ENCODE assay signal across 33 cellular contexts in the genomic region with DNA sequence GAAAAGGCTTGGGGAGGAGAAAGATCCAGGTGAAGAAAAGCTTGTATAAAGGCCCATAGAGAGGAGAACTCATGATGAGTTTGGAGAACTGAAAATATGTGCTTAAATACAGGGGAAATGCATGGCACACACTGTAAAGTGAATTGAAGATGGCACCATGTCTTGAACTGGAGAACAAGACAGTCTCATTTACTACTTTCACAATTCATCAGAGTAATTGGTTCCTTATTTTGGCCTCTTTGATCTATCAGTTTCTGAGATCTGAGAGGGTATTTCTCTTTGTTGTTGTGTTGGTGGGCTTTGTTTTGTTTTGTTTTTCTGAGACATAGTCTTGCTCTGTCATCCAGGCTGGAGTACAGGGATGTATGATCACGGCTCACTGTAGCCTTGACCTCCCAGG.
DNase-seq lines count a peak whose midpoint lies in the region; ATAC-seq lines count a peak whose summit lies in the region.
"Had no signal": no experiment of that assay in that cellular context is flagged by ENCODE, and none has a peak within 500 bp of the region (broad histone marks: within the 10 kb centered on the region; RNA-seq: fewer than 3 reads in every experiment).

No MANE protein-coding gene starts in this region.

- no peak overlapping the region for H3K4me3 Mint-ChIP-seq in dendritic cell treated with granulocyte-macrophage colony-stimulating factor and Interleukin-4, amounts not matched to agents 40 ng/mL and 50 ng/mL, for 4 days
- H3K4me3 Mint-ChIP-seq: activated CD4-positive, alpha-beta memory T cell treated with anti-CD3 and anti-CD28 coated beads for 36 hours; activated T-cell treated with anti-CD3 and anti-CD28 coated beads, Interleukin-2, amount 50 U/mL, for 72 hours; effector memory CD8-positive, alpha-beta T cell; HFFc6; immature natural killer cell; natural killer cell had no signal

- no peak overlapping the region for H3K4me3 ChIP-seq in HAP-1
- H3K4me3 ChIP-seq: ascending aorta; BLaER1 treated with 17β-estradiol and CSF1 and Interleukin-3, amounts not matched to agents 10 nM and 100 nM; cardiac muscle cell; lung; MG63; SJCRH30 had no signal

- no peaks in the 10 kb centered on the region for H3K36me3 ChIP-seq in HAP-1 (replicated peaks)
- H3K36me3 ChIP-seq: ascending aorta; BLaER1 treated with 17β-estradiol and CSF1 and Interleukin-3, amounts not matched to agents 10 nM and 100 nM; cardiac muscle cell; MG63; SJCRH30 had no signal

- no peaks in the 10 kb centered on the region for H3K9me3 Mint-ChIP-seq in dendritic cell treated with granulocyte-macrophage colony-stimulating factor and Interleukin-4, amounts not matched to agents 40 ng/mL and 50 ng/mL, for 4 days
- H3K9me3 Mint-ChIP-seq: activated CD4-positive, alpha-beta memory T cell treated with anti-CD3 and anti-CD28 coated beads for 36 hours; activated T-cell treated with anti-CD3 and anti-CD28 coated beads, Interleukin-2, amount 50 U/mL, for 72 hours; effector memory CD8-positive, alpha-beta T cell; HFFc6; immature natural killer cell; natural killer cell had no signal

- peak overlapping the region; percentile 31 for H3K27ac Mint-ChIP-seq in dendritic cell treated with granulocyte-macrophage colony-stimulating factor and Interleukin-4, amounts not matched to agents 40 ng/mL and 50 ng/mL, for 4 days
- H3K27ac Mint-ChIP-seq: activated CD4-positive, alpha-beta memory T cell treated with anti-CD3 and anti-CD28 coated beads for 36 hours; activated T-cell treated with anti-CD3 and anti-CD28 coated beads, Interleukin-2, amount 50 U/mL, for 72 hours; HFFc6; immature natural killer cell; natural killer cell had no signal

- H3K9me3 ChIP-seq in HAP-1, result no peaks in the 10 kb centered on the region
- H3K9me3 ChIP-seq: ascending aorta, Caco-2, MG63, SJCRH30 had no signal

- in situ Hi-C loops in HAP-1 (cut with MboI; ENCODE audit: low sequenced_read_pairs), result no loop called here

- peak; percentile 72 for ATAC-seq in GM19463 (IDR thresholded peaks at IDR 0.05; ENCODE audit: unreplicated experiment)
- ATAC-seq in HG03159 (IDR thresholded peaks at IDR 0.05; ENCODE audit: unreplicated experiment), result peak; percentile 72
- ATAC-seq: activated T-cell treated with anti-CD3 and anti-CD28 coated beads, Interleukin-2, amount 50 U/mL, for 72 hours; effector memory CD8-positive, alpha-beta T cell; left cardiac atrium; natural killer cell had no signal

- intact Hi-C loops in dendritic cell treated with granulocyte-macrophage colony-stimulating factor and Interleukin-4, amounts not matched to agents 40 ng/mL and 50 ng/mL, for 4 days (cut with micrococcal nuclease), result no loop called here

- no peaks in the 10 kb centered on the region for H3K27me3 ChIP-seq in HAP-1 (ENCODE audit: low read depth)
- H3K27me3 ChIP-seq: ascending aorta; BLaER1 treated with 17β-estradiol and CSF1 and Interleukin-3, amounts not matched to agents 10 nM and 100 nM; cardiac muscle cell; MG63; SJCRH30 had no signal

- DNase-seq in CD1c-positive myeloid dendritic cell (ENCODE audit: extremely low spot score) (peak; percentile 10), NCI-H748 (lab: John Stamatoyannopoulos, UW; ENCODE audit: unreplicated experiment) (no peak), HK-2 (ENCODE audit: unreplicated experiment) (no peak), cerebellum (ENCODE audit: low spot score) (no peak), HAP-1 (ENCODE audit: low spot score in 2 of 2) (no peak)
- DNase-seq: activated CD4-positive, alpha-beta memory T cell treated with anti-CD3 and anti-CD28 coated beads for 36 hours; activated CD4-positive, alpha-beta T cell treated with anti-CD3 and anti-CD28 coated beads for 1 hour; activated T-cell treated with anti-CD3 and anti-CD28 coated beads, Interleukin-2, amount 50 U/mL, for 72 hours; Caco-2; cortex of kidney; DMS79 treated with DMSO at 0.1 percent for 48 hours; effector memory CD8-positive, alpha-beta T cell; GDM1; HFFc6; immature natural killer cell; left cardiac atrium; MG63; natural killer cell; NCI-H2081; NCI-H226; SJCRH30; stimulated activated CD4-positive, alpha-beta T cell treated with anti-CD3 and anti-CD28 coated beads, Interleukin-15, amount 100 ng/mL, for 24 hours; stimulated activated CD4-positive, alpha-beta T cell treated with anti-CD3 and anti-CD28 coated beads, Interleukin-4, amount 100 ng/mL, for 4 hours; substantia nigra; SW 1271; trophoblast cell had no signal

- H3K4me1 ChIP-seq in HAP-1, result no peaks in the 10 kb centered on the region
- H3K4me1 ChIP-seq: ascending aorta, Caco-2 had no signal

- no peaks in the 10 kb centered on the region for H3K27me3 Mint-ChIP-seq in dendritic cell treated with granulocyte-macrophage colony-stimulating factor and Interleukin-4, amounts not matched to agents 40 ng/mL and 50 ng/mL, for 4 days
- H3K27me3 Mint-ChIP-seq: activated CD4-positive, alpha-beta memory T cell treated with anti-CD3 and anti-CD28 coated beads for 36 hours; effector memory CD8-positive, alpha-beta T cell had no signal

- H3K36me3 Mint-ChIP-seq in dendritic cell treated with granulocyte-macrophage colony-stimulating factor and Interleukin-4, amounts not matched to agents 40 ng/mL and 50 ng/mL, for 4 days (ENCODE audit: low read depth), result no peaks in the 10 kb centered on the region
- H3K36me3 Mint-ChIP-seq: activated CD4-positive, alpha-beta memory T cell treated with anti-CD3 and anti-CD28 coated beads for 36 hours; natural killer cell had no signal

- H3K4me1 Mint-ChIP-seq in dendritic cell treated with granulocyte-macrophage colony-stimulating factor and Interleukin-4, amounts not matched to agents 40 ng/mL and 50 ng/mL, for 4 days (ENCODE audit: low read depth), result peaks cover 40% of the 10 kb centered on the region
- H3K4me1 Mint-ChIP-seq: immature natural killer cell had no signal
